ENCODE assay signal across 25 cellular contexts in genomic region chr2:3202926-3203325, GRCh38.
A peak's percentile ranks its signal among the peaks of the same experiment; 100 is the strongest.
DNase-seq lines count a peak whose midpoint lies in the region; ATAC-seq, FAIRE-seq and TF ChIP-seq lines count a peak whose summit lies in the region.
"Had no signal": no experiment of that assay in that cellular context is flagged by ENCODE, and none has a peak within 500 bp of the region (broad histone marks: within the 10 kb centered on the region; RNA-seq: fewer than 3 reads in every experiment).

No MANE protein-coding gene starts in this region.

- H2AFZ ChIP-seq in H9 (ENCODE audit: low read length): no peak overlapping the region
- no peak overlapping the region for H2AFZ ChIP-seq in K562 (ENCODE audit: low read depth, low read length)
- H2AFZ ChIP-seq: PC-9 had no signal

- H3K56ac ChIP-seq in H9 (ENCODE audit: insufficient read length, low read depth, low read length): no peak overlapping the region

- H3K4ac ChIP-seq in H9 (ENCODE audit: low read depth, low read length): no peak overlapping the region

- H2BK120ac ChIP-seq in H9 (ENCODE audit: low read depth, low read length, poor library complexity, severe bottlenecking): no peak overlapping the region

- no peak overlapping the region for H2BK12ac ChIP-seq in H9 (ENCODE audit: insufficient read length, low read depth, low read length)

- no peaks in the 10 kb centered on the region; the same call in 2 of the 3 replicates for H3K36me3 ChIP-seq in K562 (ENCODE audit: control insufficient read depth, insufficient read depth, low read length)
- H3K36me3 ChIP-seq: MG63 had no signal

- no peak for FAIRE-seq in K562 (lab: Jason Lieb, UNC)

- H3K27ac Mint-ChIP-seq in activated T-cell treated with anti-CD3 and anti-CD28 coated beads, Interleukin-2, amount 50 U/mL, for 72 hours: peak overlapping the region; percentile 30
- peak overlapping the region in 2 of 3 experiments; percentile 27 to 49; a peak in 2 of 7 replicates for H3K27ac Mint-ChIP-seq in H9

- DNase-seq in activated T-cell treated with anti-CD3 and anti-CD28 coated beads, Interleukin-2, amount 50 U/mL, for 72 hours: no peak
- no peak for DNase-seq in activated T-cell treated with anti-CD3 and anti-CD28 coated beads, Interleukin-2, amount 50 U/mL, for 4 hours
- no peak for DNase-seq in H9
- DNase-seq in K562 (ENCODE audit: extremely low read depth in 1 of 4, low spot score in 3 of 4): no peak
- peak; percentile 41 for DNase-seq in sciatic nerve (ENCODE audit: low spot score)
- no peak for DNase-seq in NCI-H774 (lab: John Stamatoyannopoulos, UW)
- DNase-seq: 8988T, ACHN, BE2C, GOT3, HCEC 1CT, KG1, MG63, NCI-H1105 treated with DMSO at 0.1 percent for 48 hours, NCI-H146, NCI-H1930, NCI-H2107, NCI-H446, NCI-H524 treated with DMSO at 0.1 percent for 48 hours, PC-9, Right ventricle myocardium superior, RPMI8226 had no signal

- H3K23me2 ChIP-seq in H9 (ENCODE audit: insufficient read length, low read depth, low read length, poor library complexity, severe bottlenecking): no peaks in the 10 kb centered on the region

- H2BK20ac ChIP-seq in H9 (ENCODE audit: low read depth, low read length, poor library complexity, severe bottlenecking): no peak overlapping the region

- no peaks in the 10 kb centered on the region for H3K27me3 Mint-ChIP-seq in activated T-cell treated with anti-CD3 and anti-CD28 coated beads, Interleukin-2, amount 50 U/mL, for 72 hours (ENCODE audit: low read depth)
- H3K27me3 Mint-ChIP-seq in activated T-cell treated with anti-CD3 and anti-CD28 coated beads, Interleukin-2, amount 50 U/mL, for 4 hours (ENCODE audit: low read depth): no peaks in the 10 kb centered on the region
- H3K27me3 Mint-ChIP-seq in H9 (ENCODE audit: low read depth): no peaks in the 10 kb centered on the region

- intact Hi-C loops in K562 (cut with micrococcal nuclease) (no loop called here), sciatic nerve (cut with DNase I) (no loop called here)

- no peak overlapping the region for H4K5ac ChIP-seq in H9 (ENCODE audit: insufficient read length, low read depth, low read length)

- no peak for TF ChIP-seq EP300 in K562 (IDR thresholded peaks at IDR 0.05; ENCODE audit: low read length)

- no peaks in the 10 kb centered on the region for H3K4me1 Mint-ChIP-seq in activated T-cell treated with anti-CD3 and anti-CD28 coated beads, Interleukin-2, amount 50 U/mL, for 72 hours (ENCODE audit: low read depth)
- H3K4me1 Mint-ChIP-seq in activated T-cell treated with anti-CD3 and anti-CD28 coated beads, Interleukin-2, amount 50 U/mL, for 4 hours (ENCODE audit: low read depth): peaks cover 5% of the 10 kb centered on the region
- H3K4me1 Mint-ChIP-seq in H9: peaks cover 23 to 40% of the 10 kb centered on the region in 2 experiments
- H3K4me1 Mint-ChIP-seq: CD14-positive monocyte had no signal

- H3K27me3 ChIP-seq in H9 (ENCODE audit: insufficient read depth, low read length) (no peaks in the 10 kb centered on the region), K562 (ENCODE audit: control insufficient read depth in 2 of 2, insufficient read depth in 2 of 2, low read length in 2 of 2) (no peaks in the 10 kb centered on the region)
- H3K27me3 ChIP-seq: BE2C, MG63 had no signal

- TF ChIP-seq RAD21 in K562 (CRISPR knock-in tag; conservative IDR thresholded peaks at IDR 0.05 in 1 of 2, IDR thresholded peaks at IDR 0.05 in 1 of 2): no peak

- H3K27ac ChIP-seq in H9 (ENCODE audit: insufficient read length, low read depth, low read length) (no peak overlapping the region), K562 (ENCODE audit: extremely low read depth, low read depth, low read length) (no peak overlapping the region)
- H3K27ac ChIP-seq: PC-9 had no signal

- no CpG with 5 or more reads among the region's 9 CpGs for WGBS in H9 (ENCODE audit: extremely low coverage, insufficient read length, low lambda C conversion rate)
- WGBS in K562 (ENCODE audit: insufficient coverage, low coverage, missing lambda C conversion rate): 91% methylated on average over 9 of the region's 9 CpGs

- no peaks in the 10 kb centered on the region for H3K9me3 Mint-ChIP-seq in activated T-cell treated with anti-CD3 and anti-CD28 coated beads, Interleukin-2, amount 50 U/mL, for 72 hours
- H3K9me3 Mint-ChIP-seq in activated T-cell treated with anti-CD3 and anti-CD28 coated beads, Interleukin-2, amount 50 U/mL, for 4 hours: no peaks in the 10 kb centered on the region
- peaks cover 14% of the 10 kb centered on the region in 2 experiments for H3K9me3 Mint-ChIP-seq in H9

- POLR2A ChIA-PET in K562 (lab: Yijun Ruan, JAX): no interaction called here

- in situ Hi-C loops in K562 (cut with MboI): no loop called here

- H2BK5ac ChIP-seq in H9 (ENCODE audit: insufficient read length, low read length): no peak overlapping the region

- no peak overlapping the region for H3K4me3 ChIP-seq in K562
- H3K4me3 ChIP-seq: MG63, PC-9 had no signal

- H3T11ph ChIP-seq in H9 (ENCODE audit: low read length): no peak overlapping the region

- H3K9me3 ChIP-seq in H9 (ENCODE audit: control insufficient read depth, low read depth, low read length): no peaks in the 10 kb centered on the region
- no peaks in the 10 kb centered on the region for H3K9me3 ChIP-seq in K562 (replicated peaks; ENCODE audit: control insufficient read depth, insufficient read depth, low read depth, low read length)
- H3K9me3 ChIP-seq: BE2C, MG63 had no signal

- no peak for TF ChIP-seq POLR2A in K562 (conservative IDR thresholded peaks at IDR 0.05)

- no peak overlapping the region for H3K14ac ChIP-seq in H9 (ENCODE audit: insufficient read depth, low read length)

- H3K9ac ChIP-seq in H9 (ENCODE audit: extremely low read depth, insufficient read length, low read length) (no peak overlapping the region), K562 (ENCODE audit: insufficient read depth in 1 of 2, low read depth in 2 of 2, low read length in 2 of 2) (no peak overlapping the region)

- no peak for TF ChIP-seq CTCF in H9 (conservative IDR thresholded peaks at IDR 0.05)
- TF ChIP-seq CTCF in K562 (IDR thresholded peaks at IDR 0.05 in 2 of 3, conservative IDR thresholded peaks at IDR 0.05 in 1 of 3; ENCODE audit: insufficient read depth in 2 of 3, low read depth in 1 of 3, low read length in 3 of 3): no peak

- no peak overlapping the region for H3K4me3 Mint-ChIP-seq in activated T-cell treated with anti-CD3 and anti-CD28 coated beads, Interleukin-2, amount 50 U/mL, for 72 hours
- H3K4me3 Mint-ChIP-seq in activated T-cell treated with anti-CD3 and anti-CD28 coated beads, Interleukin-2, amount 50 U/mL, for 4 hours: no peak overlapping the region
- no peak overlapping the region for H3K4me3 Mint-ChIP-seq in H9
- H3K4me3 Mint-ChIP-seq: CD14-positive monocyte had no signal

- H3K79me2 ChIP-seq in H9 (ENCODE audit: insufficient read depth, low read length) (no peaks in the 10 kb centered on the region), K562 (ENCODE audit: control insufficient read depth, insufficient read depth, low read length) (no peaks in the 10 kb centered on the region)

- H4K20me1 ChIP-seq in H9 (ENCODE audit: control insufficient read depth, insufficient read depth, insufficient read length): no peaks in the 10 kb centered on the region
- H4K20me1 ChIP-seq in K562 (replicated peaks; ENCODE audit: control insufficient read depth, insufficient read depth, low read length): no peaks in the 10 kb centered on the region

- no peak overlapping the region for H3K18ac ChIP-seq in H9 (ENCODE audit: insufficient read length, low read depth, low read length)

- no peak for ATAC-seq in activated T-cell treated with anti-CD3 and anti-CD28 coated beads, Interleukin-2, amount 50 U/mL, for 72 hours (replicated peaks in 1 of 2)
- ATAC-seq in activated T-cell treated with anti-CD3 and anti-CD28 coated beads, Interleukin-2, amount 50 U/mL, for 4 hours: no peak
- no peak for ATAC-seq in K562
- ATAC-seq in sciatic nerve: no peak
- ATAC-seq in HG02970 (IDR thresholded peaks at IDR 0.05; ENCODE audit: low FRiP score, unreplicated experiment): no peak
- ATAC-seq in HG03159 (IDR thresholded peaks at IDR 0.05; ENCODE audit: unreplicated experiment): no peak

- H3K4me1 ChIP-seq in H9 (ENCODE audit: insufficient read depth, low read length) (0 out of 2 replicates have a peak, but pooled peaks cover 3% of the 10 kb centered on the region), K562 (replicated peaks in 1 of 2; ENCODE audit: control insufficient read depth in 2 of 2, insufficient read depth in 2 of 2, low read length in 2 of 2) (peaks cover 0 to 10% of the 10 kb centered on the region in 2 experiments; a peak in 2 of 5 replicates)

- H3K36me3 Mint-ChIP-seq in activated T-cell treated with anti-CD3 and anti-CD28 coated beads, Interleukin-2, amount 50 U/mL, for 72 hours (ENCODE audit: insufficient read depth in 2 of 2): peaks cover 0 to 1% of the 10 kb centered on the region in 2 donors
- H3K36me3 Mint-ChIP-seq in activated T-cell treated with anti-CD3 and anti-CD28 coated beads, Interleukin-2, amount 50 U/mL, for 4 hours (ENCODE audit: insufficient read depth): peaks cover 14% of the 10 kb centered on the region
- peaks cover 18 to 20% (median 18%) of the 10 kb centered on the region in 3 experiments for H3K36me3 Mint-ChIP-seq in H9 (ENCODE audit: insufficient read depth in 1 of 3, low read depth in 3 of 3)

- H3K23ac ChIP-seq in H9 (ENCODE audit: insufficient read length, low read depth, low read length): no peak overlapping the region

- H3K4me2 ChIP-seq in H9 (ENCODE audit: insufficient read depth, insufficient read length, low read length): no peak overlapping the region
- no peak overlapping the region for H3K4me2 ChIP-seq in K562 (ENCODE audit: insufficient read depth, low read length)
- H3K4me2 ChIP-seq: PC-9 had no signal

- no peaks in the 10 kb centered on the region for H3K79me1 ChIP-seq in H9 (ENCODE audit: insufficient read depth, low read depth, low read length, poor library complexity, severe bottlenecking)

- CTCF ChIA-PET in K562 (lab: Yijun Ruan, JAX; ENCODE audit: low intra/inter-chr PET ratio): no interaction called here

- no peak overlapping the region for H4K8ac ChIP-seq in H9 (replicated peaks; ENCODE audit: insufficient read length, low read depth, low read length)

- H3K9me1 ChIP-seq in K562 (ENCODE audit: control insufficient read depth, insufficient read depth, low read length): peaks cover 3% of the 10 kb centered on the region

- H2AK5ac ChIP-seq in H9 (ENCODE audit: insufficient read length, low read length): no peak overlapping the region

- no TSS peak for BruUV-seq in K562 (replicated peaks; lab: Mats Ljungman, UMichigan)

- H4K91ac ChIP-seq in H9 (ENCODE audit: insufficient read length, low read depth, low read length): no peak overlapping the region

- no peak overlapping the region for H2BK15ac ChIP-seq in H9 (ENCODE audit: low read depth, low read length)

TF ChIP-seq in K562, 482 proteins besides CTCF, POLR2A, EP300 and RAD21 (continues in another document):
- TF ChIP-seq KAT7 (CRISPR knock-in tag; IDR thresholded peaks at IDR 0.05; ENCODE audit: borderline replicate concordance): no peak
- no peak for TF ChIP-seq NFE2L1 (tag; IDR thresholded peaks at IDR 0.05; ENCODE audit: borderline replicate concordance, low read depth)
